In the genomic region with DNA sequence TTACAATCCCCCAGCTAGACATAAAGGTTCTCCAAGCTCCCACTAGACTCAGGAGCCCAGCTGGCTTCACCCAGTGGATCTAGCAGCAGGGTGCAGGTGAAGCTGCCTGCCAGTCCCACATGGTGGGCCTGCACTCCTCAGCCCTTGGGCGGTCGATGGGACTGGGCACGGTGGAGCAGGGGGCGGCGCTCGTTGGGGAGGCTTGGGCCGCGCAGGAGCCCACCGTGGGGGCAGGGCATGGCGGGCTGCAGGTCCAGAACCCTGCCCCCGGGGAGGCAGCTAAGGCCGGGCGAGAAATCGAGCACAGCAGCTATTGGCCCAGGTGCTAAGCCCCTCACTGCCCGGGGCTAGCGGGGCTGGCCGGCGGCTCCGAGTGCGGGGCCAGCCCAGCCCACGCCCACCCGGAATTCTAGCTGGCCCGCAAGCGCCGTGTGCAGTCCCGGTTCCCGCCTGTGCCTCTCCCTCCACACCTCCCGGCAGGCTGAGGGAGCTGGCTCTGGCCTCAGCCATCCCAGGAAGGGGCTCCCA, we compare ENCODE assay signal across 28 cellular contexts.
"Had no signal": no experiment of that assay in that cellular context is flagged by ENCODE, and none has a peak within 500 bp of the region (broad histone marks: within the 10 kb centered on the region; RNA-seq: fewer than 3 reads in every experiment).

No MANE protein-coding gene starts in this region.

- H3K36me3 ChIP-seq: stomach, suprapubic skin, thoracic aorta, thyroid gland, tibial artery, tibial nerve, transverse colon, upper lobe of left lung, upper lobe of right lung, uterus, vagina had no signal

- H3K9me3 ChIP-seq: stomach, suprapubic skin, testis, thoracic aorta, thyroid gland, tibial artery, tibial nerve, transverse colon, upper lobe of right lung, uterus, vagina had no signal

- H3K4me1 Mint-ChIP-seq: stimulated activated effector memory CD8-positive, alpha-beta T cell treated with anti-CD3 and anti-CD28 coated beads, Interleukin-12 subunit alpha, Interleukin-12 subunit beta, amount 100 ng/mL, for 72 hours; stimulated activated memory B cell treated with anti-CD40 and anti-IgM and Interleukin-4, amounts not matched to agents 10 μg/mL and 1 μg/mL and 100 μg/mL, for 72 hours; stimulated activated naive B cell treated with anti-CD40 and anti-IgM and Interleukin-4, amounts not matched to agents 10 μg/mL and 1 μg/mL and 100 μg/mL, for 72 hours; stimulated activated naive CD8-positive, alpha-beta T cell treated with anti-CD3 and anti-CD28 coated beads, Interleukin-15, amount 100 ng/mL, for 72 hours had no signal

- H3K9me3 Mint-ChIP-seq: stimulated activated effector memory CD8-positive, alpha-beta T cell treated with anti-CD3 and anti-CD28 coated beads, Interleukin-12 subunit alpha, Interleukin-12 subunit beta, amount 100 ng/mL, for 72 hours; stimulated activated memory B cell treated with anti-CD40 and anti-IgM and Interleukin-4, amounts not matched to agents 10 μg/mL and 1 μg/mL and 100 μg/mL, for 72 hours; stimulated activated naive CD8-positive, alpha-beta T cell treated with anti-CD3 and anti-CD28 coated beads, Interleukin-15, amount 100 ng/mL, for 72 hours; stimulated activated naive CD8-positive, alpha-beta T cell treated with anti-CD3 and anti-CD28 coated beads, Interleukin-15, Interleukin-2, amounts not matched to agents 100 ng/mL and 50 ng/mL, for 24 hours had no signal

- H3K27ac ChIP-seq: stomach, suprapubic skin, testis, thoracic aorta, thyroid gland, tibial artery, tibial nerve, transverse colon, upper lobe of left lung, upper lobe of right lung, uterus, vagina had no signal

- H3K4me1 ChIP-seq: stomach, suprapubic skin, testis, thyroid gland, tibial nerve, transverse colon, upper lobe of left lung, upper lobe of right lung, uterus, vagina had no signal

- H3K27me3 Mint-ChIP-seq: stimulated activated memory B cell treated with anti-CD40 and anti-IgM and Interleukin-4, amounts not matched to agents 10 μg/mL and 1 μg/mL and 100 μg/mL, for 72 hours; stimulated activated naive B cell treated with anti-CD40 and anti-IgM and Interleukin-4, amounts not matched to agents 10 μg/mL and 1 μg/mL and 100 μg/mL, for 72 hours; stimulated activated naive CD8-positive, alpha-beta T cell treated with anti-CD3 and anti-CD28 coated beads, Interleukin-15, amount 100 ng/mL, for 72 hours; stimulated activated naive CD8-positive, alpha-beta T cell treated with anti-CD3 and anti-CD28 coated beads, Interleukin-15, Interleukin-2, amounts not matched to agents 100 ng/mL and 50 ng/mL, for 24 hours; type B pancreatic cell had no signal

- H3K36me3 Mint-ChIP-seq: stimulated activated effector memory CD8-positive, alpha-beta T cell treated with anti-CD3 and anti-CD28 coated beads, Interleukin-12 subunit alpha, Interleukin-12 subunit beta, amount 100 ng/mL, for 72 hours; stimulated activated memory B cell treated with anti-CD40 and anti-IgM and Interleukin-4, amounts not matched to agents 10 μg/mL and 1 μg/mL and 100 μg/mL, for 72 hours; type B pancreatic cell had no signal

- FAIRE-seq: urothelium cell line had no signal

- H3K27ac Mint-ChIP-seq: stimulated activated effector memory CD8-positive, alpha-beta T cell treated with anti-CD3 and anti-CD28 coated beads, Interleukin-12 subunit alpha, Interleukin-12 subunit beta, amount 100 ng/mL, for 72 hours; stimulated activated memory B cell treated with anti-CD40 and anti-IgM and Interleukin-4, amounts not matched to agents 10 μg/mL and 1 μg/mL and 100 μg/mL, for 72 hours; stimulated activated naive B cell treated with anti-CD40 and anti-IgM and Interleukin-4, amounts not matched to agents 10 μg/mL and 1 μg/mL and 100 μg/mL, for 72 hours; stimulated activated naive CD8-positive, alpha-beta T cell treated with anti-CD3 and anti-CD28 coated beads, Interleukin-15, amount 100 ng/mL, for 72 hours; stimulated activated naive CD8-positive, alpha-beta T cell treated with anti-CD3 and anti-CD28 coated beads, Interleukin-15, Interleukin-2, amounts not matched to agents 100 ng/mL and 50 ng/mL, for 24 hours; type B pancreatic cell had no signal

- H3K27me3 ChIP-seq: stomach, suprapubic skin, testis, thyroid gland, tibial artery, tibial nerve, transverse colon, upper lobe of left lung, upper lobe of right lung, uterus, vagina had no signal

- H3K4me3 Mint-ChIP-seq: stimulated activated effector memory CD8-positive, alpha-beta T cell treated with anti-CD3 and anti-CD28 coated beads, Interleukin-12 subunit alpha, Interleukin-12 subunit beta, amount 100 ng/mL, for 72 hours; stimulated activated memory B cell treated with anti-CD40 and anti-IgM and Interleukin-4, amounts not matched to agents 10 μg/mL and 1 μg/mL and 100 μg/mL, for 72 hours; stimulated activated naive B cell treated with anti-CD40 and anti-IgM and Interleukin-4, amounts not matched to agents 10 μg/mL and 1 μg/mL and 100 μg/mL, for 72 hours; stimulated activated naive CD8-positive, alpha-beta T cell treated with anti-CD3 and anti-CD28 coated beads, Interleukin-15, amount 100 ng/mL, for 72 hours; stimulated activated naive CD8-positive, alpha-beta T cell treated with anti-CD3 and anti-CD28 coated beads, Interleukin-15, Interleukin-2, amounts not matched to agents 100 ng/mL and 50 ng/mL, for 24 hours; type B pancreatic cell had no signal

- H3K4me3 ChIP-seq: stomach, suprapubic skin, testis, thoracic aorta, thyroid gland, tibial artery, tibial nerve, transverse colon, upper lobe of left lung, upper lobe of right lung, uterus, vagina had no signal

- DNase-seq: stimulated activated CD4-positive, alpha-beta T cell treated with anti-CD3 and anti-CD28 coated beads, Interleukin-4, amount 100 ng/mL, for 1 hour; stimulated activated CD4-positive, alpha-beta T cell treated with anti-CD3 and anti-CD28 coated beads, Interleukin-4, amount 100 ng/mL, for 24 hours; stimulated activated CD4-positive, alpha-beta T cell treated with anti-CD3 and anti-CD28 coated beads, Interleukin-4, amount 100 ng/mL, for 4 hours; stimulated activated CD8-positive, alpha-beta memory T cell treated with anti-CD3 and anti-CD28 coated beads, Interleukin-4, amount 100 ng/mL, for 48 hours; stimulated activated naive B cell treated with anti-CD40 and anti-IgM and Interleukin-4, amounts not matched to agents 10 μg/mL and 1 μg/mL and 100 μg/mL, for 72 hours; stimulated activated naive CD4-positive, alpha-beta T cell; stimulated activated naive CD4-positive, alpha-beta T cell treated with Interleukin-2 at 50 U/mL for 16 hours; stimulated activated naive CD8-positive, alpha-beta T cell treated with anti-CD3 and anti-CD28 coated beads, Interleukin-15, amount 100 ng/mL, for 72 hours; stimulated activated naive CD8-positive, alpha-beta T cell treated with anti-CD3 and anti-CD28 coated beads, Interleukin-15, Interleukin-2, amounts not matched to agents 100 U/mL and 50 U/mL, for 24 hours; stomach; substantia nigra; thyroid gland; tibial artery; transverse colon; trophoblast cell; upper lobe of right lung; uterus had no signal
